ENCODE assay signal across 12 cellular contexts in genomic region chr3:11558461-11558903, GRCh38.
DNase-seq lines count a peak whose midpoint lies in the region; ATAC-seq and TF ChIP-seq lines count a peak whose summit lies in the region.
"Had no signal": no experiment of that assay in that cellular context is flagged by ENCODE, and none has a peak within 500 bp of the region (broad histone marks: within the 10 kb centered on the region; RNA-seq: fewer than 3 reads in every experiment).

No MANE protein-coding gene starts in this region.

- H3F3A ChIP-seq in smooth muscle cell (ENCODE audit: low read depth) = peaks cover 50% of the 10 kb centered on the region
- no peaks in the 10 kb centered on the region for H3F3A ChIP-seq in MM.1S (ENCODE audit: insufficient read depth, low read length)

- H3K79me2 ChIP-seq in smooth muscle cell (ENCODE audit: low read depth) (peaks cover 64% of the 10 kb centered on the region), MM.1S (ENCODE audit: low read length) (no peaks in the 10 kb centered on the region)

- no peak for ATAC-seq in HG03139 (IDR thresholded peaks at IDR 0.05; ENCODE audit: unreplicated experiment)
- ATAC-seq: left colon had no signal

- no peaks in the 10 kb centered on the region for H3K36me3 ChIP-seq in smooth muscle cell (ENCODE audit: low read depth)
- no peaks in the 10 kb centered on the region for H3K36me3 ChIP-seq in MM.1S (replicated peaks; ENCODE audit: insufficient read depth, low read length)

- H3K27me3 ChIP-seq in layer of hippocampus (ENCODE audit: control insufficient read depth, insufficient read depth, low read length) (no peaks in the 10 kb centered on the region), smooth muscle cell (ENCODE audit: low read depth) (no peaks in the 10 kb centered on the region), MM.1S (replicated peaks; ENCODE audit: insufficient read depth, low read length) (no peaks in the 10 kb centered on the region)

- DNase-seq in KBM-7 = peak; percentile 12
- no peak for DNase-seq in smooth muscle cell (lab: John Stamatoyannopoulos, UW; ENCODE audit: unreplicated experiment)
- DNase-seq in activated CD4-positive, CD25-positive, alpha-beta regulatory T cell treated with anti-CD3 and anti-CD28 coated beads, Interleukin-2, amount 50 U/mL, for 72 hours = no peak
- no peak for DNase-seq in MM.1S
- DNase-seq in NK-92 treated with Interleukin-12 subunit alpha and Interleukin-12 subunit beta, amount 100 ng/mL, for 24 hours (lab: John Stamatoyannopoulos, UW) = no peak
- DNase-seq: activated gamma-delta T cell; CD4-positive, alpha-beta memory T cell; Kasumi-1; left colon had no signal

- H4K20me1 ChIP-seq in smooth muscle cell (ENCODE audit: low read depth) (peaks cover 84% of the 10 kb centered on the region), MM.1S (ENCODE audit: insufficient read depth, low read length) (no peaks in the 10 kb centered on the region)

- TF ChIP-seq CTCF in smooth muscle cell (IDR thresholded peaks at IDR 0.05; ENCODE audit: borderline replicate concordance, insufficient read depth, poor library complexity, severe bottlenecking) = no peak
- no peak for TF ChIP-seq CTCF in MM.1S (IDR thresholded peaks at IDR 0.05; ENCODE audit: low read length)

- H3K4me1 ChIP-seq in smooth muscle cell (ENCODE audit: low read depth) (peaks cover 17% of the 10 kb centered on the region), MM.1S (ENCODE audit: low read length) (no peaks in the 10 kb centered on the region)

- no peak overlapping the region for H2AFZ ChIP-seq in smooth muscle cell (ENCODE audit: low read depth)
- H2AFZ ChIP-seq in MM.1S (ENCODE audit: low read length) = no peak overlapping the region

- H3K4me3 ChIP-seq in smooth muscle cell (no peak overlapping the region), MM.1S (ENCODE audit: low read length) (no peak overlapping the region)

- 84% methylated on average over 17 of the region's 17 CpGs for WGBS in smooth muscle cell (ENCODE audit: low lambda C conversion rate)

- in situ Hi-C loops in KBM-7 (cut with MboI; ENCODE audit: low pct_unique_long_range_greater_than_20kb, low sequenced_read_pairs) = no loop called here

- H3K9me3 ChIP-seq in smooth muscle cell (replicated peaks; ENCODE audit: low read depth) (no peaks in the 10 kb centered on the region), MM.1S (replicated peaks; ENCODE audit: insufficient read depth, low read length) (no peaks in the 10 kb centered on the region)

- no peaks in the 10 kb centered on the region for H3K9me2 ChIP-seq in MM.1S (replicated peaks; ENCODE audit: insufficient read depth, low read length)

- peak overlapping the region; percentile 72 for H3K27ac ChIP-seq in angular gyrus (ENCODE audit: low read depth, low read length)
- H3K27ac ChIP-seq in layer of hippocampus (ENCODE audit: low read depth, low read length) = peak overlapping the region; percentile 24
- peak overlapping the region; percentile 92 for H3K27ac ChIP-seq in smooth muscle cell (ENCODE audit: low read depth)
- H3K27ac ChIP-seq in MM.1S (ENCODE audit: low read length) = no peak overlapping the region

- H3K4me2 ChIP-seq in smooth muscle cell (peak overlapping the region; percentile 27), MM.1S (ENCODE audit: low read depth, low read length) (no peak overlapping the region)

- H3K9ac ChIP-seq in smooth muscle cell (ENCODE audit: low read depth) (peak overlapping the region; percentile 62), MM.1S (ENCODE audit: low read length) (no peak overlapping the region)
